20 cellular contexts compared by ENCODE assay signal in genomic region chr4:65033899-65034298, GRCh38.
DNase-seq lines count a peak whose midpoint lies in the region; FAIRE-seq and TF ChIP-seq lines count a peak whose summit lies in the region.
"Had no signal": no experiment of that assay in that cellular context is flagged by ENCODE, and none has a peak within 500 bp of the region (broad histone marks: within the 10 kb centered on the region; RNA-seq: fewer than 3 reads in every experiment).

No MANE protein-coding gene starts in this region.

- no peak overlapping the region for H4K8ac ChIP-seq in mesenchymal stem cell (ENCODE audit: low read length)

- H2AK5ac ChIP-seq in mesenchymal stem cell (ENCODE audit: low read length, severe bottlenecking), result no peak overlapping the region

- H3K27me3 Mint-ChIP-seq in astrocyte (ENCODE audit: low read depth, unreplicated experiment), result peaks cover 2% of the 10 kb centered on the region
- no peaks in the 10 kb centered on the region for H3K27me3 Mint-ChIP-seq in activated T-cell treated with anti-CD3 and anti-CD28 coated beads, Interleukin-2, amount 50 U/mL, for 24 hours
- H3K27me3 Mint-ChIP-seq: activated naive CD8-positive, alpha-beta T cell; B cell; naive thymus-derived CD8-positive, alpha-beta T cell had no signal

- no peaks in the 10 kb centered on the region for H3K36me3 Mint-ChIP-seq in astrocyte (ENCODE audit: low read depth, unreplicated experiment)
- no peaks in the 10 kb centered on the region for H3K36me3 Mint-ChIP-seq in activated T-cell treated with anti-CD3 and anti-CD28 coated beads, Interleukin-2, amount 50 U/mL, for 24 hours (ENCODE audit: low read depth)
- H3K36me3 Mint-ChIP-seq: activated naive CD8-positive, alpha-beta T cell; naive thymus-derived CD8-positive, alpha-beta T cell had no signal

- H3K79me2 ChIP-seq in astrocyte (ENCODE audit: insufficient read depth, low read length), result no peaks in the 10 kb centered on the region

- H3K18ac ChIP-seq in mesenchymal stem cell (ENCODE audit: low read depth in 1 of 2, low read length in 2 of 2), result no peak overlapping the region

- no peaks in the 10 kb centered on the region for H3K4me1 Mint-ChIP-seq in astrocyte (ENCODE audit: low read depth, unreplicated experiment)
- H3K4me1 Mint-ChIP-seq in activated T-cell treated with anti-CD3 and anti-CD28 coated beads, Interleukin-2, amount 50 U/mL, for 24 hours (ENCODE audit: low read depth), result no peaks in the 10 kb centered on the region
- H3K4me1 Mint-ChIP-seq: B cell; naive thymus-derived CD8-positive, alpha-beta T cell had no signal

- H3K36me3 ChIP-seq in astrocyte (ENCODE audit: insufficient read depth, low read length), result no peaks in the 10 kb centered on the region
- H3K36me3 ChIP-seq in mesenchymal stem cell (ENCODE audit: control insufficient read depth in 1 of 2, insufficient read depth in 2 of 2, low read depth in 1 of 2, low read length in 2 of 2), result no peaks in the 10 kb centered on the region
- H3K36me3 ChIP-seq: left lung, Peyer's patch had no signal

- H3K4me3 Mint-ChIP-seq in astrocyte (ENCODE audit: unreplicated experiment), result no peak overlapping the region
- H3K4me3 Mint-ChIP-seq in activated T-cell treated with anti-CD3 and anti-CD28 coated beads, Interleukin-2, amount 50 U/mL, for 24 hours, result no peak overlapping the region
- H3K4me3 Mint-ChIP-seq: activated naive CD8-positive, alpha-beta T cell; B cell; naive thymus-derived CD8-positive, alpha-beta T cell; T-helper 1 cell treated with Interleukin-12 subunit alpha and Interleukin-12 subunit beta and Interleukin-4 antibody, amounts not matched to agents 30 μg/mL and 1 μg/mL, for 36 hours had no signal

- H3K9me3 Mint-ChIP-seq in astrocyte (ENCODE audit: unreplicated experiment), result no peaks in the 10 kb centered on the region
- peaks cover 2% of the 10 kb centered on the region for H3K9me3 Mint-ChIP-seq in activated T-cell treated with anti-CD3 and anti-CD28 coated beads, Interleukin-2, amount 50 U/mL, for 24 hours
- H3K9me3 Mint-ChIP-seq: T-helper 1 cell treated with Interleukin-12 subunit alpha and Interleukin-12 subunit beta and Interleukin-4 antibody, amounts not matched to agents 30 μg/mL and 1 μg/mL, for 36 hours had no signal

- no peak overlapping the region for H4K91ac ChIP-seq in mesenchymal stem cell (ENCODE audit: low read length)

- no peak overlapping the region for H3K4me2 ChIP-seq in astrocyte (ENCODE audit: low read length)
- no peak overlapping the region for H3K4me2 ChIP-seq in mesenchymal stem cell (ENCODE audit: low read length, poor library complexity, severe bottlenecking)

- H2AFZ ChIP-seq in astrocyte (ENCODE audit: low read depth, low read length) (no peak overlapping the region), mesenchymal stem cell (ENCODE audit: low read depth, low read length) (no peak overlapping the region)

- TF ChIP-seq CTCF in astrocyte (IDR thresholded peaks at IDR 0.05; ENCODE audit: insufficient read depth, low read depth, low read length), result peak; percentile 39

- H3K23ac ChIP-seq in mesenchymal stem cell (ENCODE audit: low read length in 2 of 2), result no peak overlapping the region

- no peaks in the 10 kb centered on the region for H3K4me1 ChIP-seq in astrocyte (ENCODE audit: insufficient read depth, low read length)
- no peaks in the 10 kb centered on the region for H3K4me1 ChIP-seq in mesenchymal stem cell (ENCODE audit: control insufficient read depth, insufficient read depth, low read depth, low read length)
- H3K4me1 ChIP-seq: left lung, Peyer's patch, testis had no signal

- no peaks in the 10 kb centered on the region for H3K79me1 ChIP-seq in mesenchymal stem cell (replicated peaks; ENCODE audit: low read length, poor library complexity, severe bottlenecking)

- H3K4me3 ChIP-seq in astrocyte (ENCODE audit: insufficient read depth, low read depth, low read length) (no peak overlapping the region), mesenchymal stem cell (ENCODE audit: insufficient read depth in 1 of 2, low read depth in 1 of 2, low read length in 2 of 2) (no peak overlapping the region)
- H3K4me3 ChIP-seq: left lung, Peyer's patch, testis had no signal

- H3K27ac Mint-ChIP-seq in astrocyte (ENCODE audit: unreplicated experiment), result no peak overlapping the region
- H3K27ac Mint-ChIP-seq in activated T-cell treated with anti-CD3 and anti-CD28 coated beads, Interleukin-2, amount 50 U/mL, for 24 hours, result no peak overlapping the region
- H3K27ac Mint-ChIP-seq: activated naive CD8-positive, alpha-beta T cell; B cell; naive thymus-derived CD8-positive, alpha-beta T cell; T-helper 1 cell treated with Interleukin-12 subunit alpha and Interleukin-12 subunit beta and Interleukin-4 antibody, amounts not matched to agents 30 μg/mL and 1 μg/mL, for 36 hours had no signal

- H2BK5ac ChIP-seq in mesenchymal stem cell (ENCODE audit: low read depth, low read length, poor library complexity, severe bottlenecking), result no peak overlapping the region

- no peak overlapping the region for H2BK15ac ChIP-seq in mesenchymal stem cell (ENCODE audit: low read depth, poor library complexity, severe bottlenecking)

- no peak overlapping the region for H2BK120ac ChIP-seq in mesenchymal stem cell (ENCODE audit: low read depth, low read length)

- DNase-seq in DMS53 (lab: John Stamatoyannopoulos, UW) (peak; percentile 11), Kasumi-1 (lab: John Stamatoyannopoulos, UW) (peak; percentile 22 to 28), astrocyte (ENCODE audit: low read depth) (peak; percentile 5), iris pigment epithelial cell (ENCODE audit: low read depth) (peak; percentile 2), SIG-M5 (lab: John Stamatoyannopoulos, UW) (no peak), mesenchymal stem cell (no peak)
- DNase-seq in activated CD4-positive, alpha-beta T cell treated with anti-CD3 and anti-CD28 coated beads for 4 hours, result no peak
- DNase-seq in activated T-cell treated with anti-CD3 and anti-CD28 coated beads, Interleukin-2, amount 50 U/mL, for 24 hours, result no peak
- DNase-seq: activated CD4-positive, CD25-positive, alpha-beta regulatory T cell treated with anti-CD3 and anti-CD28 coated beads, Interleukin-2, amount 50 U/mL, for 72 hours; activated T-cell treated with anti-CD3 and anti-CD28 coated beads for 4 hours; DMS79 treated with DMSO at 0.1 percent for 48 hours; left lung; naive thymus-derived CD8-positive, alpha-beta T cell; Peyer's patch; retina; testis had no signal

- no peaks in the 10 kb centered on the region for H3K27me3 ChIP-seq in astrocyte (ENCODE audit: insufficient read depth, low read length)
- H3K27me3 ChIP-seq in mesenchymal stem cell (ENCODE audit: control insufficient read depth in 1 of 2, insufficient read depth in 1 of 2, low read length in 2 of 2), result no peaks in the 10 kb centered on the region
- H3K27me3 ChIP-seq: left lung, Peyer's patch, testis had no signal

- H3K14ac ChIP-seq in mesenchymal stem cell (ENCODE audit: low read length in 2 of 2), result no peak overlapping the region

- H3K4ac ChIP-seq in mesenchymal stem cell (ENCODE audit: low read depth in 1 of 2, low read length in 2 of 2), result no peak overlapping the region

- H3K27ac ChIP-seq in astrocyte (ENCODE audit: low read depth, low read length) (no peak overlapping the region), mesenchymal stem cell (ENCODE audit: low read length, poor library complexity, severe bottlenecking) (no peak overlapping the region)
- H3K27ac ChIP-seq: epithelial cell of prostate, left lung, Peyer's patch, testis had no signal

- H3K9me3 ChIP-seq in astrocyte (ENCODE audit: insufficient read depth, low read depth, low read length) (no peaks in the 10 kb centered on the region), mesenchymal stem cell (ENCODE audit: control insufficient read depth, low read length) (no peaks in the 10 kb centered on the region)
- H3K9me3 ChIP-seq: left lung, Peyer's patch, testis had no signal

- H3K9ac ChIP-seq in astrocyte (ENCODE audit: low read length) (no peak overlapping the region), mesenchymal stem cell (ENCODE audit: low read length) (no peak overlapping the region)

- WGBS in mesenchymal stem cell, result 100% methylated on average over 1 of the region's 2 CpGs

- H4K20me1 ChIP-seq in astrocyte (ENCODE audit: insufficient read depth, low read length), result no peaks in the 10 kb centered on the region

- no peak overlapping the region for H2BK12ac ChIP-seq in mesenchymal stem cell (ENCODE audit: low read length in 2 of 2)

- FAIRE-seq in astrocyte (lab: Jason Lieb, UNC), result no peak

Comparison
In these comparisons a context has a peak if more than half of its experiments do, and no peak if none do; other contexts are left out.
1. DNase-seq: peak in DMS53 (single experiment), Kasumi-1 (2 of 2), astrocyte (single experiment) and iris pigment epithelial cell (single experiment); none in SIG-M5 (single experiment), activated CD4-positive, alpha-beta T cell treated with anti-CD3 and anti-CD28 coated beads for 4 hours (0 of 2), mesenchymal stem cell (single experiment) and activated T-cell treated with anti-CD3 and anti-CD28 coated beads, Interleukin-2, amount 50 U/mL, for 24 hours (single experiment).